ENCODE assay signal across 14 cellular contexts in the genomic region with DNA sequence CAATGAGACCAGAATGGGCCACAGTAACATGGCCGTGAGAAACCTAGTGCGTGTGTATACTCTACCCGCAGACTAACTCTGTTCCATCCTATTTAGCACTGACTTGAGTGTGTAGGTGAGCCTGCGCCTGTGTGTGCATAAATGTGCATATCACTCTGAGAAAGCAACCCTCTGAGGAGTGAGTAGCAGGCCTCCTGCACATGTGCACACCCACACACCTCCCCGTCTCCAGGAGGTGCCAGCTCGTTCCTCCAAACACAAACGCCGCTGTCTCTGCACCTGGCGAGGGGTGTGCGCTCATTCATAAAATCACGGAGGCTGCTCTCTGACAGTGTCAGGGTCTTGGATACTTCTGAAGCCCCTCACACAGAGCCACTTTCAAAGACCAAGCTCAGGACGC.
"Had no signal": no experiment of that assay in that cellular context is flagged by ENCODE, and none has a peak within 500 bp of the region (broad histone marks: within the 10 kb centered on the region; RNA-seq: fewer than 3 reads in every experiment).

No MANE protein-coding gene starts in this region.

- H3K27ac ChIP-seq: foreskin keratinocyte, heart right ventricle, right atrium auricular region had no signal

- H3K27ac Mint-ChIP-seq: dendritic cell treated with granulocyte-macrophage colony-stimulating factor and Interleukin-4, amounts not matched to agents 40 ng/mL and 50 ng/mL, for 4 days; stimulated activated memory B cell treated with anti-CD40 and anti-IgM and Interleukin-4, amounts not matched to agents 10 μg/mL and 1 μg/mL and 100 μg/mL, for 72 hours; stimulated activated naive CD8-positive, alpha-beta T cell treated with anti-CD3 and anti-CD28 coated beads, Interleukin-15, Interleukin-2, amounts not matched to agents 100 ng/mL and 50 ng/mL, for 24 hours had no signal

- DNase-seq: cerebellar nuclear complex; erythroblast; foreskin keratinocyte; heart right ventricle; kidney glomerular epithelial cell; mammary epithelial cell; stimulated activated CD4-positive, alpha-beta T cell treated with anti-CD3 and anti-CD28 coated beads, Interleukin-4, amount 100 ng/mL, for 24 hours; tibial artery had no signal

- H3K4me3 Mint-ChIP-seq: dendritic cell treated with granulocyte-macrophage colony-stimulating factor and Interleukin-4, amounts not matched to agents 40 ng/mL and 50 ng/mL, for 4 days; natural killer cell treated with Interleukin-12 subunit alpha and Interleukin-12 subunit beta and Interleukin-15 and Interleukin-18, amount 100 ng/mL, for 72 hours; stimulated activated memory B cell treated with anti-CD40 and anti-IgM and Interleukin-4, amounts not matched to agents 10 μg/mL and 1 μg/mL and 100 μg/mL, for 72 hours; stimulated activated naive CD8-positive, alpha-beta T cell treated with anti-CD3 and anti-CD28 coated beads, Interleukin-15, Interleukin-2, amounts not matched to agents 100 ng/mL and 50 ng/mL, for 24 hours had no signal

- H3K9me3 ChIP-seq: heart right ventricle, right atrium auricular region, tibial artery had no signal

- H3K9me3 Mint-ChIP-seq: dendritic cell treated with granulocyte-macrophage colony-stimulating factor and Interleukin-4, amounts not matched to agents 40 ng/mL and 50 ng/mL, for 4 days; natural killer cell treated with Interleukin-12 subunit alpha and Interleukin-12 subunit beta and Interleukin-15 and Interleukin-18, amount 100 ng/mL, for 72 hours; stimulated activated memory B cell treated with anti-CD40 and anti-IgM and Interleukin-4, amounts not matched to agents 10 μg/mL and 1 μg/mL and 100 μg/mL, for 72 hours; stimulated activated naive CD8-positive, alpha-beta T cell treated with anti-CD3 and anti-CD28 coated beads, Interleukin-15, Interleukin-2, amounts not matched to agents 100 ng/mL and 50 ng/mL, for 24 hours had no signal

- H3K27me3 Mint-ChIP-seq: stimulated activated memory B cell treated with anti-CD40 and anti-IgM and Interleukin-4, amounts not matched to agents 10 μg/mL and 1 μg/mL and 100 μg/mL, for 72 hours; stimulated activated naive CD8-positive, alpha-beta T cell treated with anti-CD3 and anti-CD28 coated beads, Interleukin-15, Interleukin-2, amounts not matched to agents 100 ng/mL and 50 ng/mL, for 24 hours had no signal

- H3K36me3 Mint-ChIP-seq: natural killer cell treated with Interleukin-12 subunit alpha and Interleukin-12 subunit beta and Interleukin-15 and Interleukin-18, amount 100 ng/mL, for 72 hours had no signal

- H3K4me1 Mint-ChIP-seq: stimulated activated memory B cell treated with anti-CD40 and anti-IgM and Interleukin-4, amounts not matched to agents 10 μg/mL and 1 μg/mL and 100 μg/mL, for 72 hours had no signal

- H3K4me3 ChIP-seq: heart right ventricle, right atrium auricular region, smooth muscle cell, tibial artery had no signal

- H3K27me3 ChIP-seq: foreskin keratinocyte, heart right ventricle, right atrium auricular region, tibial artery had no signal

- ATAC-seq: foreskin keratinocyte; heart right ventricle; natural killer cell treated with Interleukin-12 subunit alpha and Interleukin-12 subunit beta and Interleukin-15 and Interleukin-18, amount 100 ng/mL, for 72 hours; stimulated activated memory B cell treated with anti-CD40 and anti-IgM and Interleukin-4, amounts not matched to agents 10 μg/mL and 1 μg/mL and 100 μg/mL, for 72 hours had no signal

- H3K4me1 ChIP-seq: foreskin keratinocyte had no signal
